In the genomic region with DNA sequence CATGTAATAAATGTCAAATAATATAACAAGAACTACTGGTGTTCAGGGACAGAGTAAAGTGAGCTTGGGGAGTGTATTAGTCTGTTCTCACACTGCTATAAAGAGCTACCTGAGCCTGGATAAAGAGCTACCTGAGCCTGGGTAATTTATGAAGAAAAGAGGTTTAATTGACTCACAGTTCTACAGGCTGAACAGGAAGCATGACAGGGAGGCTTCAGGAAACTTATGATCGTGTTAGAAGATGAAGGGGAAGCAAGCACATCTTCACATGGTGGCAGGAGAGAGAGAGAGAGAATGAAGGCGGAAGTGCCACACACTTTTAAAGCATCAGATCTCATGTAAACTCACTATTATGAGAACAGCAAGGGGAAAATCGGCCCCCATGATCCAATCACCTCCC, we compare ENCODE assay signal across 38 cellular contexts.
"Had no signal": no experiment of that assay in that cellular context is flagged by ENCODE, and none has a peak within 500 bp of the region (broad histone marks: within the 10 kb centered on the region; RNA-seq: fewer than 3 reads in every experiment).

No MANE protein-coding gene starts in this region.

- H3K4me3 Mint-ChIP-seq: activated naive CD4-positive, alpha-beta T cell treated with anti-CD3 and anti-CD28 coated beads for 36 hours; activated naive CD4-positive, alpha-beta T cell treated with anti-CD3 and anti-CD28 coated beads, Interleukin-2, amount 10 ng/mL, durations not matched to agents 7 days and 5 days; activated naive CD4-positive, alpha-beta T cell treated with anti-CD3 and anti-CD28 coated beads, Interleukin-2, amount 50 U/mL, for 24 hours; activated naive CD8-positive, alpha-beta T cell; activated naive CD8-positive, alpha-beta T cell treated with anti-CD3 and anti-CD28 coated beads for 36 hours; activated naive CD8-positive, alpha-beta T cell treated with anti-CD3 and anti-CD28 coated beads, Interleukin-2, amount 10 ng/mL, durations not matched to agents 7 days and 5 days; activated naive CD8-positive, alpha-beta T cell treated with anti-CD3 and anti-CD28 coated beads, Interleukin-2, amount 50 U/mL, for 24 hours; activated T-cell treated with anti-CD3 and anti-CD28 coated beads, Interleukin-2, amount 50 U/mL, for 4 hours; activated T-cell treated with anti-CD3 and anti-CD28 coated beads, Interleukin-2, amount 50 U/mL, for 72 hours; activated T-helper 1 cell treated with anti-CD3 and anti-CD28 coated beads, Interleukin-12 subunit alpha, Interleukin-12 subunit beta, Interleukin-2, Interleukin-4 antibody, amounts not matched to agents 30 ng/mL and 10 ng/mL and 1 ng/mL, durations not matched to agents 14 hours and 24 hours and 36 hours; activated T-helper 17 cell treated with anti-CD3 and anti-CD28 coated beads, Interleukin-2, amount 50 U/mL, for 72 hours; brain; central memory CD8-positive, alpha-beta T cell had no signal

- H3K9me3 Mint-ChIP-seq: activated naive CD8-positive, alpha-beta T cell treated with anti-CD3 and anti-CD28 coated beads, Interleukin-2, amount 50 U/mL, for 24 hours had no signal

- H3K27me3 ChIP-seq: adrenal gland, ascending aorta, body of pancreas, brain microvascular endothelial cell, breast epithelium, cardiac muscle cell had no signal

- H3K4me3 ChIP-seq: adrenal gland, ascending aorta, body of pancreas, breast epithelium, cardiac muscle cell had no signal

- H3K36me3 ChIP-seq: adrenal gland, ascending aorta, brain microvascular endothelial cell, breast epithelium, cardiac muscle cell had no signal

- H3K27me3 Mint-ChIP-seq: activated naive CD4-positive, alpha-beta T cell treated with anti-CD3 and anti-CD28 coated beads, Interleukin-2, amount 10 ng/mL, durations not matched to agents 7 days and 5 days; activated naive CD8-positive, alpha-beta T cell treated with anti-CD3 and anti-CD28 coated beads for 36 hours; central memory CD8-positive, alpha-beta T cell had no signal

- H3K4me1 ChIP-seq: adrenal gland, ascending aorta, body of pancreas, breast epithelium had no signal

- H3K27ac ChIP-seq: adrenal gland, ascending aorta, body of pancreas, brain microvascular endothelial cell, breast epithelium, cardiac muscle cell had no signal

- FAIRE-seq: astrocyte, bronchial epithelial cell had no signal

- H3K27ac Mint-ChIP-seq: activated naive CD4-positive, alpha-beta T cell treated with anti-CD3 and anti-CD28 coated beads for 36 hours; activated naive CD4-positive, alpha-beta T cell treated with anti-CD3 and anti-CD28 coated beads, Interleukin-2, amount 10 ng/mL, durations not matched to agents 7 days and 5 days; activated naive CD4-positive, alpha-beta T cell treated with anti-CD3 and anti-CD28 coated beads, Interleukin-2, amount 50 U/mL, for 24 hours; activated naive CD4-positive, alpha-beta T cell treated with anti-CD3 and anti-CD28 coated beads, Interleukin-2, amount 50 U/mL, for 72 hours; activated naive CD8-positive, alpha-beta T cell; activated naive CD8-positive, alpha-beta T cell treated with anti-CD3 and anti-CD28 coated beads for 36 hours; activated naive CD8-positive, alpha-beta T cell treated with anti-CD3 and anti-CD28 coated beads, Interleukin-2, amount 10 ng/mL, durations not matched to agents 7 days and 5 days; activated naive CD8-positive, alpha-beta T cell treated with anti-CD3 and anti-CD28 coated beads, Interleukin-2, amount 50 U/mL, for 24 hours; activated T-cell treated with anti-CD3 and anti-CD28 coated beads, Interleukin-2, amount 50 U/mL, for 72 hours; activated T-helper 1 cell treated with anti-CD3 and anti-CD28 coated beads, Interleukin-12 subunit alpha, Interleukin-12 subunit beta, Interleukin-2, Interleukin-4 antibody, amounts not matched to agents 30 ng/mL and 10 ng/mL and 1 ng/mL, durations not matched to agents 14 hours and 24 hours and 36 hours; activated T-helper 17 cell treated with anti-CD3 and anti-CD28 coated beads, Interleukin-2, amount 50 U/mL, for 72 hours; activated T-helper 2 cell treated with anti-CD3 and anti-CD28 coated beads, Interferon-gamma antibody, Interleukin-2, Interleukin-4, amounts not matched to agents 10 μg/mL and 5 μg/mL and 100 μg/mL, durations not matched to agents 14 hours and 24 hours and 36 hours; brain had no signal

- DNase-seq: activated effector memory CD4-positive, alpha-beta T cell treated with anti-CD3 and anti-CD28 coated beads, Interleukin-2, amount 50 U/mL, for 16 hours; activated effector memory CD4-positive, alpha-beta T cell treated with Interleukin-2 at 50 U/mL for 16 hours; activated gamma-delta T cell; activated gamma-delta T cell treated with Interleukin-2 at 50 U/mL for 16 hours; activated naive CD4-positive, alpha-beta T cell; activated naive CD4-positive, alpha-beta T cell treated with anti-CD3 and anti-CD28 coated beads for 36 hours; activated naive CD4-positive, alpha-beta T cell treated with anti-CD3 and anti-CD28 coated beads, Interleukin-2, amount 10 ng/mL, durations not matched to agents 7 days and 5 days; activated naive CD4-positive, alpha-beta T cell treated with anti-CD3 and anti-CD28 coated beads, Interleukin-2, amount 50 U/mL, for 16 hours; activated naive CD4-positive, alpha-beta T cell treated with Interleukin-2 at 50 U/mL for 16 hours; activated naive CD8-positive, alpha-beta T cell treated with anti-CD3 and anti-CD28 coated beads for 36 hours; activated naive CD8-positive, alpha-beta T cell treated with anti-CD3 and anti-CD28 coated beads, Interleukin-2, amount 10 ng/mL, durations not matched to agents 7 days and 5 days; activated naive CD8-positive, alpha-beta T cell treated with anti-CD3 and anti-CD28 coated beads, Interleukin-2, amount 50 U/mL, for 24 hours; activated T-cell treated with anti-CD3 and anti-CD28 coated beads, Interleukin-2, amount 50 U/mL, for 4 hours; activated T-cell treated with anti-CD3 and anti-CD28 coated beads, Interleukin-2, amount 50 U/mL, for 48 hours; activated T-cell treated with anti-CD3 and anti-CD28 coated beads, Interleukin-2, amount 50 U/mL, for 72 hours; adrenal gland; amniotic stem cell; amygdala; anterior cingulate cortex; aorta; body of pancreas; brain microvascular endothelial cell; caudate nucleus; central memory CD4-positive, alpha-beta T cell; cerebellar nuclear complex had no signal

- ATAC-seq: activated naive CD4-positive, alpha-beta T cell treated with anti-CD3 and anti-CD28 coated beads, Interleukin-2, amount 50 U/mL, for 72 hours; activated naive CD8-positive, alpha-beta T cell treated with anti-CD3 and anti-CD28 coated beads, Interleukin-2, amount 50 U/mL, for 24 hours; activated T-cell treated with anti-CD3 and anti-CD28 coated beads, Interleukin-2, amount 50 U/mL, for 4 hours; activated T-cell treated with anti-CD3 and anti-CD28 coated beads, Interleukin-2, amount 50 U/mL, for 72 hours; activated T-helper 17 cell treated with anti-CD3 and anti-CD28 coated beads, Interleukin-2, amount 50 U/mL, for 72 hours; body of pancreas had no signal

- H3K4me1 Mint-ChIP-seq: activated naive CD4-positive, alpha-beta T cell treated with anti-CD3 and anti-CD28 coated beads, Interleukin-2, amount 10 ng/mL, durations not matched to agents 7 days and 5 days; activated naive CD4-positive, alpha-beta T cell treated with anti-CD3 and anti-CD28 coated beads, Interleukin-2, amount 50 U/mL, for 24 hours; activated naive CD8-positive, alpha-beta T cell treated with anti-CD3 and anti-CD28 coated beads for 36 hours; activated naive CD8-positive, alpha-beta T cell treated with anti-CD3 and anti-CD28 coated beads, Interleukin-2, amount 10 ng/mL, durations not matched to agents 7 days and 5 days; activated naive CD8-positive, alpha-beta T cell treated with anti-CD3 and anti-CD28 coated beads, Interleukin-2, amount 50 U/mL, for 24 hours; activated T-helper 17 cell treated with anti-CD3 and anti-CD28 coated beads, Interleukin-2, amount 50 U/mL, for 72 hours; brain; central memory CD8-positive, alpha-beta T cell had no signal

- H3K36me3 Mint-ChIP-seq: activated naive CD4-positive, alpha-beta T cell treated with anti-CD3 and anti-CD28 coated beads, Interleukin-2, amount 10 ng/mL, durations not matched to agents 7 days and 5 days; activated naive CD4-positive, alpha-beta T cell treated with anti-CD3 and anti-CD28 coated beads, Interleukin-2, amount 50 U/mL, for 72 hours; activated naive CD8-positive, alpha-beta T cell; activated naive CD8-positive, alpha-beta T cell treated with anti-CD3 and anti-CD28 coated beads for 36 hours; activated naive CD8-positive, alpha-beta T cell treated with anti-CD3 and anti-CD28 coated beads, Interleukin-2, amount 10 ng/mL, durations not matched to agents 7 days and 5 days; brain had no signal

- H3K9me3 ChIP-seq: adrenal gland, ascending aorta, body of pancreas, breast epithelium had no signal
